ENCODE assay signal across 9 cellular contexts in the genomic region with DNA sequence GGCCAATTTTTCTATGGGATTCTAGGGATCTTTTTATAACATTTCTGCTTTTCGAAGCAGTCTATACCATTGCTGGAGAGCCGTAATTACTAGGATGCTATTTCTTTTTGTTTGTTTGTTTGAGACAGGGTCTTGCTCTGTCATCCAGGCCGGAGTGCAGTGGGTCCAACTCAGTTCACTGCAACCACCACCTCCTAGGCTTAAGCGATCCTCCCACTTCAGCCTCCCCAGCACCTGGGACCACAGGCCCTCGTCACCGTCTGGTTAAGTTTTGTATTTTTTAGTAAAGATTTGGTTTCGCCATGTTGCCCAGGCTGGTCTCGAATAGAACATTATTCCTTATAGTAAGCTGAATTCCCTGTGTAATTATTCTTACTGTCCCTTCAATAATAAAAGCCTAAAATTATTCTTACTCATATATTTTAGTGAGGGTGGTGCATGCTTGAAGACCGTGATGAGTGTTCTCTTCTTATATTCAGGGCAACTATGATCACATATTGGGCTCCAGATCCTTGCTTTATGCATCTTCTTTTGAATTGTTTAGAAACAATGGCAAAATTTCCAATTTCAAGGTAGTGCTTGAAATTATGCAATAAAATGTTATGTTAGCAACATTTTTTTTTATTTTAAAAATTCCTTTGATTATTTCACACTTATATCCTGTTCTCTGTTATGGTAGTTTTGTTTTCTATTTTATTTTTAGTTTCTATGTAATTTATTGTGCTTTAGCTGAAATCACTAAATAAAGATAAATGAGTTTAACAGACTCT.
DNase-seq lines count a peak whose midpoint lies in the region; ATAC-seq, FAIRE-seq and TF ChIP-seq lines count a peak whose summit lies in the region.
"Had no signal": no experiment of that assay in that cellular context is flagged by ENCODE, and none has a peak within 500 bp of the region (broad histone marks: within the 10 kb centered on the region; RNA-seq: fewer than 3 reads in every experiment).

No MANE protein-coding gene starts in this region.

- 0 out of 2 replicates have a peak overlapping the region, but pooled peaks have one; percentile 42 for H3K14ac ChIP-seq in IMR-90 (replicated peaks; ENCODE audit: low read depth, low read length)

- H3K9me3 ChIP-seq in A549 (no peaks in the 10 kb centered on the region), IMR-90 (ENCODE audit: control insufficient read depth, insufficient read depth, low read length) (no peaks in the 10 kb centered on the region)

- H3K23ac ChIP-seq in IMR-90 (ENCODE audit: low read depth, low read length) = peak overlapping the region; percentile 24; the same call in 1 of the 2 replicates

- H2BK15ac ChIP-seq in IMR-90 (ENCODE audit: low read depth, low read length) = no peak overlapping the region

- peaks cover 33% of the 10 kb centered on the region for H3K4me1 Mint-ChIP-seq in central memory CD8-positive, alpha-beta T cell
- peaks cover 20 to 30% of the 10 kb centered on the region in 2 donors for H3K4me1 Mint-ChIP-seq in natural killer cell

- H3K9me1 ChIP-seq in IMR-90 (ENCODE audit: insufficient read depth, low read length) = no peaks in the 10 kb centered on the region

- peak overlapping the region; percentile 36; the same call in 1 of the 2 replicates for H3K4ac ChIP-seq in IMR-90 (ENCODE audit: low read depth, low read length)

- no peak overlapping the region; the same call in 1 of the 2 replicates for H3K9ac ChIP-seq in IMR-90 (ENCODE audit: low read depth, low read length)

- H3K4me3 Mint-ChIP-seq in central memory CD8-positive, alpha-beta T cell = peak overlapping the region; percentile 84
- H3K4me3 Mint-ChIP-seq in natural killer cell = peak overlapping the region; percentile 98

- H4K20me1 ChIP-seq in IMR-90 (ENCODE audit: insufficient read depth, low read length) = no peaks in the 10 kb centered on the region

- H2BK5ac ChIP-seq in IMR-90 (ENCODE audit: low read depth, low read length, poor library complexity, severe bottlenecking) = no peak overlapping the region

- TF ChIP-seq CTCF in A549 (IDR thresholded peaks at IDR 0.05) (no peak), IMR-90 (conservative IDR thresholded peaks at IDR 0.05; ENCODE audit: low read depth, low read length) (no peak), natural killer cell (IDR thresholded peaks at IDR 0.05) (no peak), foreskin fibroblast (IDR thresholded peaks at IDR 0.05; ENCODE audit: low read depth, low read length) (no peak)

- H3K56ac ChIP-seq in IMR-90 (ENCODE audit: extremely low read depth, insufficient read depth, low read length) = no peak overlapping the region

- H2BK20ac ChIP-seq in IMR-90 (ENCODE audit: low read depth, low read length) = no peak overlapping the region; the same call in 1 of the 2 replicates

- H3K9me3 Mint-ChIP-seq in central memory CD8-positive, alpha-beta T cell = no peaks in the 10 kb centered on the region
- no peaks in the 10 kb centered on the region for H3K9me3 Mint-ChIP-seq in natural killer cell

- H3K4me3 ChIP-seq in A549 (no peak overlapping the region; the same call in 2 of the 3 replicates), IMR-90 (ENCODE audit: insufficient read depth, low read depth, low read length) (no peak overlapping the region), foreskin fibroblast (ENCODE audit: low read depth in 1 of 2, low read length in 2 of 2) (peak overlapping the region in 1 of 2 donors; percentile 84)

- no peaks in the 10 kb centered on the region for H3K27me3 ChIP-seq in IMR-90 (ENCODE audit: control insufficient read depth, insufficient read depth, low read length)

- no peak overlapping the region for H2AK9ac ChIP-seq in IMR-90 (replicated peaks; ENCODE audit: low read depth, low read length, poor library complexity)

- TF ChIP-seq RAD21 in A549 (conservative IDR thresholded peaks at IDR 0.05 in 1 of 2, IDR thresholded peaks at IDR 0.05 in 1 of 2) (no peak), IMR-90 (IDR thresholded peaks at IDR 0.05; ENCODE audit: low read length) (no peak)

- H2AFZ ChIP-seq in IMR-90 (replicated peaks; ENCODE audit: low read length, poor library complexity) = no peak overlapping the region

- TF ChIP-seq EP300 in A549 (IDR thresholded peaks at IDR 0.05) = no peak

- H4K5ac ChIP-seq in IMR-90 (ENCODE audit: low read depth, low read length) = no peak overlapping the region

- H3K4me1 ChIP-seq in A549 (peaks cover 21% of the 10 kb centered on the region), IMR-90 (ENCODE audit: control insufficient read depth, insufficient read depth, low read length) (peaks cover 5% of the 10 kb centered on the region)

- no peaks in the 10 kb centered on the region for H3K36me3 ChIP-seq in IMR-90 (ENCODE audit: control insufficient read depth, insufficient read depth, low read length)

- H3K18ac ChIP-seq in IMR-90 (ENCODE audit: low read depth, low read length) = no peak overlapping the region

- H2AK5ac ChIP-seq in IMR-90 (ENCODE audit: low read depth, low read length) = peak overlapping the region; percentile 70; the same call in 1 of the 2 replicates

- no peaks in the 10 kb centered on the region for H3K36me3 Mint-ChIP-seq in central memory CD8-positive, alpha-beta T cell (ENCODE audit: insufficient read depth)
- no peaks in the 10 kb centered on the region for H3K36me3 Mint-ChIP-seq in natural killer cell

- ATAC-seq in A549 = no peak
- no peak for ATAC-seq in IMR-90 (ENCODE audit: low read depth)
- no peak for ATAC-seq in central memory CD8-positive, alpha-beta T cell (replicated peaks; ENCODE audit: extremely low read depth, poor library complexity, severe bottlenecking)
- ATAC-seq in natural killer cell = no peak

- 0 out of 2 replicates have a peak overlapping the region, but pooled peaks have one; percentile 10 for H2BK120ac ChIP-seq in IMR-90 (ENCODE audit: low read depth, low read length)

- in situ Hi-C loops in IMR-90 (cut with MboI; ENCODE audit: low sequenced_read_pairs) = loop anchor here (5.0 kb wide), 1 partner anchor 176 kb away; no protein-coding TSS in a partner anchor

- peaks cover 5 to 7% of the 10 kb centered on the region in 2 experiments; a peak in 3 of 4 replicates for H3K79me1 ChIP-seq in IMR-90 (ENCODE audit: low read depth in 1 of 2, low read length in 2 of 2)

- H3K27ac ChIP-seq in A549 = peak overlapping the region in 1 of 2 experiments; percentile 73; a peak in 2 of 6 replicates
- H3K27ac ChIP-seq in IMR-90 (ENCODE audit: insufficient read depth, low read length) = no peak overlapping the region

- H3K27me3 Mint-ChIP-seq in central memory CD8-positive, alpha-beta T cell = peaks cover 11% of the 10 kb centered on the region
- H3K27me3 Mint-ChIP-seq in natural killer cell (ENCODE audit: low read depth in 2 of 2) = no peaks in the 10 kb centered on the region

- H3K27ac Mint-ChIP-seq in central memory CD8-positive, alpha-beta T cell (ENCODE audit: low read depth) = peak overlapping the region; percentile 88
- H3K27ac Mint-ChIP-seq in natural killer cell = peak overlapping the region; percentile 93 to 96

- dilution Hi-C loops in IMR-90 (cut with HindIII; ENCODE audit: low sequenced_read_pairs, unreplicated experiment) = no loop called here

- no peak overlapping the region for H4K91ac ChIP-seq in IMR-90 (ENCODE audit: insufficient read depth, low read depth, low read length)

- FAIRE-seq in A549 (lab: Jason Lieb, UNC) = no peak

- H3K4me2 ChIP-seq in A549 (peak overlapping the region; percentile 86), IMR-90 (ENCODE audit: low read depth, low read length) (no peak overlapping the region; the same call in 1 of the 2 replicates)

- DNase-seq in A549 (ENCODE audit: low read depth in 1 of 2, low spot score in 1 of 2) (no peak), IMR-90 (no peak), natural killer cell (no peak), AG20443 (ENCODE audit: low spot score) (no peak), germinal center (ENCODE audit: low spot score) (no peak), foreskin fibroblast (no peak), head of caudate nucleus (no peak)
- no peak for DNase-seq in central memory CD8-positive, alpha-beta T cell (ENCODE audit: low spot score in 2 of 2)
- DNase-seq: DMS153 had no signal

- CTCF ChIA-PET in A549 (lab: Yijun Ruan, JAX) (interaction anchor here (0.6 to 7.5 kb wide), 3 partner anchors 10 to 174 kb away, joined by 3 to 91 read pairs (median 3); a partner anchor contains a TSS), IMR-90 (lab: Yijun Ruan, JAX) (no interaction called here)

- 94% methylated on average over 9 of the region's 9 CpGs for WGBS in A549 (ENCODE audit: missing lambda C conversion rate)
- WGBS in IMR-90 (ENCODE audit: extremely low coverage in 2 of 2, insufficient read length in 1 of 2), 2 experiments = no CpG with 5 or more reads among the region's 9 CpGs

- POLR2A ChIA-PET in A549 (lab: Yijun Ruan, JAX) = no interaction called here
- POLR2A ChIA-PET in IMR-90 (lab: Charles Lee; ENCODE audit: unreplicated experiment) = no interaction called here

- H4K8ac ChIP-seq in IMR-90 (ENCODE audit: low read depth in 2 of 2, low read length in 2 of 2) = peak overlapping the region; percentile 9 to 63; a peak in 2 of 4 replicates

- intact Hi-C loops in IMR-90 (cut with micrococcal nuclease) = loop anchor here (2.0 to 5.0 kb wide), 3 partner anchors 46 to 241 kb away; a partner anchor contains a TSS
- intact Hi-C loops in natural killer cell (cut with micrococcal nuclease) = loop anchor here (2.0 to 5.0 kb wide), 2 partner anchors 241 to 359 kb away; no protein-coding TSS in a partner anchor
- intact Hi-C loops in head of caudate nucleus (cut with DNase I) = loop anchor here (5.0 to 10.0 kb wide), 4 partner anchors 34 to 361 kb away; a partner anchor contains a TSS

- BruUV-seq in IMR-90 (replicated peaks; lab: Mats Ljungman, UMichigan) = no TSS peak

- TF ChIP-seq POLR2A in A549 (IDR thresholded peaks at IDR 0.05; ENCODE audit: low read length) = no peak
- TF ChIP-seq POLR2A in IMR-90 (IDR thresholded peaks at IDR 0.05; ENCODE audit: low read depth, low read length) = no peak

TF ChIP-seq in A549, 52 proteins besides CTCF, POLR2A, EP300 and RAD21 (continues in another document):
- TF ChIP-seq EHMT2 (IDR thresholded peaks at IDR 0.05; ENCODE audit: low read depth) = no peak
- TF ChIP-seq HDAC2 (IDR thresholded peaks at IDR 0.05) = no peak
- no peak for TF ChIP-seq HOXB5 (CRISPR knock-in tag; IDR thresholded peaks at IDR 0.05)
- TF ChIP-seq, protein P1, sequence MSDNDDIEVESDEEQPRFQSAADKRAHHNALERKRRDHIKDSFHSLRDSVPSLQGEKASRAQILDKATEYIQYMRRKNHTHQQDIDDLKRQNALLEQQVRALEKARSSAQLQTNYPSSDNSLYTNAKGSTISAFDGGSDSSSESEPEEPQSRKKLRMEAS (IDR thresholded peaks at IDR 0.05) = no peak
- no peak for TF ChIP-seq FOSB (CRISPR knock-in tag; IDR thresholded peaks at IDR 0.05)

TF ChIP-seq in IMR-90, 13 proteins besides CTCF, POLR2A, EP300 and RAD21 (continues in another document):
- TF ChIP-seq MAZ (IDR thresholded peaks at IDR 0.05; ENCODE audit: borderline replicate concordance, low read depth, low read length) = no peak
- TF ChIP-seq MAFK (IDR thresholded peaks at IDR 0.05; ENCODE audit: low read depth, low read length) = no peak
